ENCODE assay signal across 10 cellular contexts in genomic region chr11:12248330-12248729, GRCh38.
DNase-seq lines count a peak whose midpoint lies in the region; ATAC-seq and TF ChIP-seq lines count a peak whose summit lies in the region.
"Had no signal": no experiment of that assay in that cellular context is flagged by ENCODE, and none has a peak within 500 bp of the region (broad histone marks: within the 10 kb centered on the region; RNA-seq: fewer than 3 reads in every experiment).

No MANE protein-coding gene starts in this region.

- no peak overlapping the region for H3K9ac ChIP-seq in fibroblast of lung (ENCODE audit: insufficient read depth, low read length)

- no peaks in the 10 kb centered on the region for H3K27me3 ChIP-seq in fibroblast of lung (ENCODE audit: control insufficient read depth, insufficient read depth, low read length)
- H3K27me3 ChIP-seq in ovary = no peaks in the 10 kb centered on the region

- H4K20me1 ChIP-seq in fibroblast of lung (ENCODE audit: control insufficient read depth, extremely low read depth, insufficient read depth, low read length) = no peaks in the 10 kb centered on the region

- H3K4me3 ChIP-seq in fibroblast of lung (replicated peaks in 1 of 4; ENCODE audit: control extremely low read depth in 1 of 4, insufficient read depth in 1 of 4, low read depth in 3 of 4, low read length in 4 of 4) (no peak overlapping the region), ovary (no peak overlapping the region)

- H3K79me2 ChIP-seq in fibroblast of lung (ENCODE audit: control insufficient read depth, insufficient read depth, low read length) = no peaks in the 10 kb centered on the region

- no peak overlapping the region for H2AFZ ChIP-seq in fibroblast of lung (ENCODE audit: low read length)

- DNase-seq in DMS79 (lab: John Stamatoyannopoulos, UW) (peak; percentile 97), NCI-H526 treated with DMSO at 0.1 percent for 48 hours (lab: John Stamatoyannopoulos, UW) (peak; percentile 100), fibroblast of lung (ENCODE audit: low read depth in 2 of 2) (peak; percentile 40 to 87), ovary (peak; percentile 46 to 88 (median 72)), D341Med (ENCODE audit: low spot score) (no peak), Kasumi-1 (lab: John Stamatoyannopoulos, UW) (no peak)
- no peak for DNase-seq in activated CD8-positive, alpha-beta T cell treated with anti-CD3 and anti-CD28 coated beads, Interleukin-2, amount 10 ng/mL, durations not matched to agents 7 days and 5 days
- DNase-seq: activated T-cell treated with anti-CD3 and anti-CD28 coated beads, Interleukin-2, amount 50 U/mL, for 24 hours; NCI-H524 treated with DMSO at 0.1 percent for 48 hours had no signal

- no peaks in the 10 kb centered on the region for H3K9me3 Mint-ChIP-seq in activated CD8-positive, alpha-beta T cell treated with anti-CD3 and anti-CD28 coated beads, Interleukin-2, amount 10 ng/mL, durations not matched to agents 7 days and 5 days (ENCODE audit: insufficient read depth)
- H3K9me3 Mint-ChIP-seq: activated T-cell treated with anti-CD3 and anti-CD28 coated beads, Interleukin-2, amount 50 U/mL, for 24 hours had no signal

- peaks cover under 1% of the 10 kb centered on the region for H3K4me1 Mint-ChIP-seq in activated CD8-positive, alpha-beta T cell treated with anti-CD3 and anti-CD28 coated beads, Interleukin-2, amount 10 ng/mL, durations not matched to agents 7 days and 5 days (ENCODE audit: low read depth)

- WGBS in ovary, 3 donors = 25 to 37% (median 31%) methylated on average over 5 of the region's 5 CpGs

- H3K9me3 ChIP-seq in fibroblast of lung (ENCODE audit: control insufficient read depth, insufficient read depth, low read depth, low read length) (no peaks in the 10 kb centered on the region), ovary (no peaks in the 10 kb centered on the region)

- POLR2A ChIA-PET in activated CD8-positive, alpha-beta T cell treated with anti-CD3 and anti-CD28 coated beads, Interleukin-2, amount 10 ng/mL, durations not matched to agents 7 days and 5 days (lab: Charles Lee) = no interaction called here

- no peak for TF ChIP-seq POLR2A in ovary (IDR thresholded peaks at IDR 0.05)

- peaks cover 6% of the 10 kb centered on the region for H3K4me1 ChIP-seq in fibroblast of lung (ENCODE audit: control insufficient read depth, extremely low read depth, insufficient read depth, low read length)
- H3K4me1 ChIP-seq in ovary (ENCODE audit: insufficient read depth) = peaks cover 3% of the 10 kb centered on the region

- no peak for ATAC-seq in GM21526 (IDR thresholded peaks at IDR 0.05; ENCODE audit: low FRiP score, unreplicated experiment)
- no peak for ATAC-seq in activated CD8-positive, alpha-beta T cell treated with anti-CD3 and anti-CD28 coated beads, Interleukin-2, amount 10 ng/mL, durations not matched to agents 7 days and 5 days

- no peak overlapping the region for H3K4me2 ChIP-seq in fibroblast of lung (ENCODE audit: extremely low read depth, insufficient read depth, low read length)

- H3K27ac Mint-ChIP-seq in activated CD8-positive, alpha-beta T cell treated with anti-CD3 and anti-CD28 coated beads, Interleukin-2, amount 10 ng/mL, durations not matched to agents 7 days and 5 days = no peak overlapping the region
- H3K27ac Mint-ChIP-seq: activated T-cell treated with anti-CD3 and anti-CD28 coated beads, Interleukin-2, amount 50 U/mL, for 24 hours had no signal

- H3K36me3 ChIP-seq in fibroblast of lung (ENCODE audit: control insufficient read depth, insufficient read depth, low read length) = peaks cover 23% of the 10 kb centered on the region
- H3K36me3 ChIP-seq in ovary = no peaks in the 10 kb centered on the region

- H3K27me3 Mint-ChIP-seq in activated CD8-positive, alpha-beta T cell treated with anti-CD3 and anti-CD28 coated beads, Interleukin-2, amount 10 ng/mL, durations not matched to agents 7 days and 5 days (ENCODE audit: low read depth) = no peaks in the 10 kb centered on the region
- H3K27me3 Mint-ChIP-seq: activated T-cell treated with anti-CD3 and anti-CD28 coated beads, Interleukin-2, amount 50 U/mL, for 24 hours had no signal

- H3K27ac ChIP-seq in fibroblast of lung (ENCODE audit: insufficient read depth, low read length) (no peak overlapping the region), ovary (no peak overlapping the region)

- no peaks in the 10 kb centered on the region for H3K36me3 Mint-ChIP-seq in activated CD8-positive, alpha-beta T cell treated with anti-CD3 and anti-CD28 coated beads, Interleukin-2, amount 10 ng/mL, durations not matched to agents 7 days and 5 days (ENCODE audit: low read depth)

- no peak for TF ChIP-seq EP300 in ovary (IDR thresholded peaks at IDR 0.05)

- no peak overlapping the region for H3K4me3 Mint-ChIP-seq in activated CD8-positive, alpha-beta T cell treated with anti-CD3 and anti-CD28 coated beads, Interleukin-2, amount 10 ng/mL, durations not matched to agents 7 days and 5 days
- H3K4me3 Mint-ChIP-seq: activated T-cell treated with anti-CD3 and anti-CD28 coated beads, Interleukin-2, amount 50 U/mL, for 24 hours had no signal

- intact Hi-C loops in ovary (cut with DNase I) = loop anchor here in 1 of 4 donors (10.0 kb wide), 1 partner anchor 194 kb away; no protein-coding TSS in a partner anchor

- no peak for TF ChIP-seq CTCF in fibroblast of lung (conservative IDR thresholded peaks at IDR 0.05 in 1 of 2, IDR thresholded peaks at IDR 0.05 in 1 of 2; ENCODE audit: low read depth in 1 of 2, low read length in 2 of 2)
- no peak for TF ChIP-seq CTCF in ovary (IDR thresholded peaks at IDR 0.05)

- CTCF ChIA-PET in activated CD8-positive, alpha-beta T cell treated with anti-CD3 and anti-CD28 coated beads, Interleukin-2, amount 10 ng/mL, durations not matched to agents 7 days and 5 days (lab: Charles Lee) = interaction anchor here (1.5 to 1.8 kb wide), 2 partner anchors 12 to 33 kb away, joined by 5 to 9 read pairs; no protein-coding TSS in a partner anchor

Comparison
In these comparisons a context has a peak if more than half of its experiments do, and no peak if none do; other contexts are left out.
1. DNase-seq: peak in DMS79 (single experiment), NCI-H526 treated with DMSO at 0.1 percent for 48 hours (single experiment), fibroblast of lung (2 of 2) and ovary (5 of 5); none in D341Med (single experiment), Kasumi-1 (0 of 2) and activated CD8-positive, alpha-beta T cell treated with anti-CD3 and anti-CD28 coated beads, Interleukin-2, amount 10 ng/mL, durations not matched to agents 7 days and 5 days (single experiment).